6 cellular contexts compared by ENCODE assay signal in the genomic region with DNA sequence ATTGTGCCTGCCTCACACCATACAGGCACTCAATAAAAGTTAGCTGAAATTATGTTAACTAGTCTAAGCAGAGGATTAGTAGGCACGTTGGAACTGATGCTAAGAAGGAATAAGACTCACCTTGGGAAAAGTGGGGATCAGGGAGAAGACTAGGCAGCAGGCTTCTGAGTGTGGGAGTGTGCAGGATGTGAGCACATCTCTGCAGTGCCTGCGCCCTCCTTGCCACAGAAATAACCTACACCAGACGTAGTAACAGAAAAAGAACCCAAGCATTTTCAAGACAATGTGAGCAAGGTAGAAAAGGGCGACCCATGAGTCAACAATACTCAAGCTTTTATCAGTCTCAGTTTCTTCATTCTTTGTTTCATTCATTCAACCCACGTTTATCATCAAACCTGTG.
"Had no signal": no experiment of that assay in that cellular context is flagged by ENCODE, and none has a peak within 500 bp of the region (broad histone marks: within the 10 kb centered on the region; RNA-seq: fewer than 3 reads in every experiment).

No MANE protein-coding gene starts in this region.

- H3K27ac ChIP-seq: HL-60 had no signal

- H3K27ac Mint-ChIP-seq: GM23338, H9, IgD-negative memory B cell had no signal

- DNase-seq: H9, HCEC 1CT had no signal

- ATAC-seq: GM23338, HepG2 had no signal

- H3K4me3 ChIP-seq: GM23338 had no signal

- H3K4me1 Mint-ChIP-seq: IgD-negative memory B cell had no signal

- H3K4me3 Mint-ChIP-seq: GM23338, H9 had no signal
